26 cellular contexts compared by ENCODE assay signal in genomic region chr7:112640682-112641081, GRCh38.
"Had no signal": no experiment of that assay in that cellular context is flagged by ENCODE, and none has a peak within 500 bp of the region (broad histone marks: within the 10 kb centered on the region; RNA-seq: fewer than 3 reads in every experiment).

No MANE protein-coding gene starts in this region.

- H3K9me3 ChIP-seq: ovary, thoracic aorta, thyroid gland, vagina had no signal

- H2AFZ ChIP-seq: neural progenitor cell, parathyroid adenoma had no signal

- FAIRE-seq: urothelium cell line had no signal

- H3K79me2 ChIP-seq: parathyroid adenoma had no signal

- H3K9ac ChIP-seq: neural progenitor cell, parathyroid adenoma had no signal

- H3K4me1 ChIP-seq: neural progenitor cell, parathyroid adenoma, psoas muscle, stomach, thyroid gland, tibial nerve, upper lobe of left lung, vagina had no signal

- H3K4me2 ChIP-seq: neural progenitor cell had no signal

- ATAC-seq: naive thymus-derived CD4-positive, alpha-beta T cell; natural killer cell; psoas muscle; right cardiac atrium; sciatic nerve; stimulated activated effector memory CD8-positive, alpha-beta T cell treated with anti-CD3 and anti-CD28 coated beads, Interleukin-12 subunit alpha, Interleukin-12 subunit beta, amount 100 ng/mL, for 72 hours; stimulated activated naive B cell treated with anti-CD40 and anti-IgM and Interleukin-4, amounts not matched to agents 10 μg/mL and 1 μg/mL and 100 μg/mL, for 72 hours had no signal

- H3K4me3 ChIP-seq: neural progenitor cell, ovary, psoas muscle, skin epidermis, stomach, thoracic aorta, thyroid gland, tibial nerve, upper lobe of left lung, vagina had no signal

- H3K36me3 ChIP-seq: neural progenitor cell, ovary, stomach, thoracic aorta, thyroid gland, tibial nerve, upper lobe of left lung, vagina had no signal

- H3K27ac ChIP-seq: neural progenitor cell, ovary, parathyroid adenoma, psoas muscle, skin epidermis, stomach, thoracic aorta, thyroid gland, tibial nerve, upper lobe of left lung, vagina had no signal

- H3K27me3 ChIP-seq: neural progenitor cell, ovary, stomach, thyroid gland, tibial nerve, upper lobe of left lung, vagina had no signal

- DNase-seq: naive thymus-derived CD4-positive, alpha-beta T cell; natural killer cell; occipital lobe; ovary; posterior cingulate gyrus; psoas muscle; right cardiac atrium; stimulated activated CD4-positive, alpha-beta T cell treated with anti-CD3 and anti-CD28 coated beads, Interleukin-15, amount 100 ng/mL, for 24 hours; stimulated activated CD4-positive, alpha-beta T cell treated with anti-CD3 and anti-CD28 coated beads, Interleukin-2, amount 100 ng/mL, for 24 hours; stimulated activated CD4-positive, alpha-beta T cell treated with anti-CD3 and anti-CD28 coated beads, Interleukin-2, amount 100 ng/mL, for 48 hours; stimulated activated CD4-positive, alpha-beta T cell treated with anti-CD3 and anti-CD28 coated beads, Interleukin-4, amount 100 ng/mL, for 24 hours; stimulated activated naive B cell treated with anti-CD40 and anti-IgM and Interleukin-4, amounts not matched to agents 10 μg/mL and 1 μg/mL and 100 μg/mL, for 72 hours; stimulated activated naive CD4-positive, alpha-beta T cell treated with Interleukin-2 at 50 U/mL for 16 hours; stomach; thyroid gland; trophoblast cell; upper lobe of left lung had no signal
